ENCODE assay signal across 24 cellular contexts in the genomic region with DNA sequence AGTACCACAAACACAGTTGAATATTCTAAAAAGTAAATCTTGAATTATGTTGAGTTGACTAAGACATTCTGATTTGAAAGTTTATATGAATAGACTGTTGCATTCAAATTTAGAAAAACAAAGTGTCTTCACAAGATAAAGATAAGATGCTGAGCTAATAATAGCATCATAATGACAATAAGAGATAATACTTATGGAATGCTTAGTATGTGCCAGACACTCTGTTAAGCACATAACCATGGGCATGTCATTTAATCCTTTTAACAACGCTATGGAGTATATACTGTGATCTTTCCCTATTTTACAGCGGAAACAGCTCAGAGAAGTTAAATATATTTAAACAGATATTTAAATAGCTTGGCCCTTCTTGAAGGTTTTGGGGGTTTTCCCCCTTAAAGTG.
"Had no signal": no experiment of that assay in that cellular context is flagged by ENCODE, and none has a peak within 500 bp of the region (broad histone marks: within the 10 kb centered on the region; RNA-seq: fewer than 3 reads in every experiment).

No MANE protein-coding gene starts in this region.

- H3K4me1 Mint-ChIP-seq: activated B cell treated with CpG ODN at 0.5 μM for 24 hours; activated CD4-positive, alpha-beta T cell treated with anti-CD3 and anti-CD28 coated beads, Interleukin-2, amount 10 ng/mL, durations not matched to agents 24 days and 14 days; activated naive CD8-positive, alpha-beta T cell treated with anti-CD3 and anti-CD28 coated beads for 36 hours; naive thymus-derived CD8-positive, alpha-beta T cell; stimulated activated naive B cell treated with anti-CD40 and anti-IgM and Interleukin-4, amounts not matched to agents 10 μg/mL and 1 μg/mL and 100 μg/mL, for 72 hours had no signal

- FAIRE-seq: islet of Langerhans, TTC549 had no signal

- H3K4me3 Mint-ChIP-seq: activated B cell treated with CpG ODN at 0.5 μM for 24 hours; activated CD4-positive, alpha-beta T cell treated with anti-CD3 and anti-CD28 coated beads, Interleukin-2, amount 10 ng/mL, durations not matched to agents 24 days and 14 days; activated naive CD8-positive, alpha-beta T cell treated with anti-CD3 and anti-CD28 coated beads for 36 hours; activated T-helper 1 cell treated with anti-CD3 and anti-CD28 coated beads, Interleukin-12 subunit alpha, Interleukin-12 subunit beta, Interleukin-2, Interleukin-4 antibody, amounts not matched to agents 30 ng/mL and 10 ng/mL and 1 ng/mL, durations not matched to agents 14 hours and 24 hours and 36 hours; brain; effector memory CD8-positive, alpha-beta T cell; naive thymus-derived CD8-positive, alpha-beta T cell; stimulated activated naive B cell treated with anti-CD40 and anti-IgM and Interleukin-4, amounts not matched to agents 10 μg/mL and 1 μg/mL and 100 μg/mL, for 72 hours had no signal

- H3K9me3 ChIP-seq: gastroesophageal sphincter, mucosa of descending colon, thyroid gland had no signal

- H3K27ac ChIP-seq: epithelial cell of prostate, gastroesophageal sphincter, heart right ventricle, parathyroid adenoma, thyroid gland had no signal

- H3K4me3 ChIP-seq: gastroesophageal sphincter, heart right ventricle, mucosa of descending colon, thyroid gland had no signal

- H3K36me3 ChIP-seq: gastroesophageal sphincter, heart right ventricle, thyroid gland had no signal

- H3K36me3 Mint-ChIP-seq: activated naive CD8-positive, alpha-beta T cell treated with anti-CD3 and anti-CD28 coated beads for 36 hours; stimulated activated naive B cell treated with anti-CD40 and anti-IgM and Interleukin-4, amounts not matched to agents 10 μg/mL and 1 μg/mL and 100 μg/mL, for 72 hours had no signal

- DNase-seq: activated B cell treated with CpG ODN at 0.5 μM for 24 hours; activated CD4-positive, alpha-beta T cell treated with anti-CD3 and anti-CD28 coated beads, Interleukin-2, amount 10 ng/mL, durations not matched to agents 24 days and 14 days; activated CD8-positive, alpha-beta memory T cell treated with anti-CD3 and anti-CD28 coated beads for 24 hours; activated naive CD8-positive, alpha-beta T cell treated with anti-CD3 and anti-CD28 coated beads for 36 hours; amygdala; dermis blood vessel endothelial cell; effector memory CD8-positive, alpha-beta T cell; heart right ventricle; mammary epithelial cell; mucosa of descending colon; naive thymus-derived CD8-positive, alpha-beta T cell; retina; stimulated activated CD4-positive, alpha-beta T cell treated with anti-CD3 and anti-CD28 coated beads, Interleukin-15, amount 100 ng/mL, for 24 hours; stimulated activated CD4-positive, alpha-beta T cell treated with anti-CD3 and anti-CD28 coated beads, Interleukin-4, amount 100 ng/mL, for 1 hour; stimulated activated naive B cell treated with anti-CD40 and anti-IgM and Interleukin-4, amounts not matched to agents 10 μg/mL and 1 μg/mL and 100 μg/mL, for 72 hours; T-helper 2 cell; thyroid gland had no signal

- H3K27me3 Mint-ChIP-seq: activated B cell treated with CpG ODN at 0.5 μM for 24 hours; activated naive CD8-positive, alpha-beta T cell treated with anti-CD3 and anti-CD28 coated beads for 36 hours; brain; effector memory CD8-positive, alpha-beta T cell; naive thymus-derived CD8-positive, alpha-beta T cell; stimulated activated naive B cell treated with anti-CD40 and anti-IgM and Interleukin-4, amounts not matched to agents 10 μg/mL and 1 μg/mL and 100 μg/mL, for 72 hours had no signal

- H3K27ac Mint-ChIP-seq: activated B cell treated with CpG ODN at 0.5 μM for 24 hours; activated CD4-positive, alpha-beta T cell treated with anti-CD3 and anti-CD28 coated beads, Interleukin-2, amount 10 ng/mL, durations not matched to agents 24 days and 14 days; activated naive CD8-positive, alpha-beta T cell treated with anti-CD3 and anti-CD28 coated beads for 36 hours; activated T-helper 1 cell treated with anti-CD3 and anti-CD28 coated beads, Interleukin-12 subunit alpha, Interleukin-12 subunit beta, Interleukin-2, Interleukin-4 antibody, amounts not matched to agents 30 ng/mL and 10 ng/mL and 1 ng/mL, durations not matched to agents 14 hours and 24 hours and 36 hours; brain; effector memory CD8-positive, alpha-beta T cell; naive thymus-derived CD8-positive, alpha-beta T cell; stimulated activated naive B cell treated with anti-CD40 and anti-IgM and Interleukin-4, amounts not matched to agents 10 μg/mL and 1 μg/mL and 100 μg/mL, for 72 hours had no signal

- H3K27me3 ChIP-seq: gastroesophageal sphincter, heart right ventricle, thyroid gland had no signal

- H3K9ac ChIP-seq: parathyroid adenoma had no signal

- H2AFZ ChIP-seq: parathyroid adenoma had no signal

- H3K9me3 Mint-ChIP-seq: activated CD4-positive, alpha-beta T cell treated with anti-CD3 and anti-CD28 coated beads, Interleukin-2, amount 10 ng/mL, durations not matched to agents 24 days and 14 days; activated naive CD8-positive, alpha-beta T cell treated with anti-CD3 and anti-CD28 coated beads for 36 hours; activated T-helper 1 cell treated with anti-CD3 and anti-CD28 coated beads, Interleukin-12 subunit alpha, Interleukin-12 subunit beta, Interleukin-2, Interleukin-4 antibody, amounts not matched to agents 30 ng/mL and 10 ng/mL and 1 ng/mL, durations not matched to agents 14 hours and 24 hours and 36 hours; effector memory CD8-positive, alpha-beta T cell had no signal
